ENCODE assay signal across 8 cellular contexts in genomic region chr4:145177511-145177905, GRCh38. TPM values are rescaled to one million over a fixed set of nuclear protein-coding genes. Genes with fewer than 3 reads are reported as not detected.
DNase-seq lines count a peak whose midpoint lies in the region; ATAC-seq and TF ChIP-seq lines count a peak whose summit lies in the region.

No MANE protein-coding gene starts in this region.

- H3K27me3 Mint-ChIP-seq in CD8-positive, alpha-beta T cell (ENCODE audit: low read depth), result no peaks in the 10 kb centered on the region

- H3K4me3 ChIP-seq in CD8-positive, alpha-beta T cell (ENCODE audit: low read depth, low read length), result peak overlapping the region; percentile 69
- H3K4me3 ChIP-seq in endocrine pancreas (ENCODE audit: control insufficient read depth, insufficient read depth, low read length) (peak overlapping the region; percentile 96), neutrophil (ENCODE audit: low read depth in 1 of 2, low read length in 1 of 2) (peak overlapping the region; percentile 0 to 6)

- peak overlapping the region; percentile 87 for H3K27ac ChIP-seq in CD8-positive, alpha-beta T cell (ENCODE audit: low read depth, low read length)
- H3K27ac ChIP-seq in neutrophil, result peak overlapping the region; percentile 90

- no peaks in the 10 kb centered on the region for H3K9me3 Mint-ChIP-seq in CD8-positive, alpha-beta T cell

- H3K9ac ChIP-seq in endocrine pancreas (ENCODE audit: control insufficient read depth, insufficient read depth, low read length), result no peak overlapping the region

- DNase-seq in CD8-positive, alpha-beta T cell, result no peak
- peak; percentile 80 for DNase-seq in OCI-M1 (lab: John Stamatoyannopoulos, UW)
- no peak for DNase-seq in NCI-H1105 treated with DMSO at 0.1 percent for 48 hours (lab: John Stamatoyannopoulos, UW)
- DNase-seq in mesenteric fat pad (ENCODE audit: low spot score), result no peak

- no peak for TF ChIP-seq CTCF in CD8-positive, alpha-beta T cell (IDR thresholded peaks at IDR 0.05)
- TF ChIP-seq CTCF in neutrophil (IDR thresholded peaks at IDR 0.05), result no peak

- no peaks in the 10 kb centered on the region for H3K9me3 ChIP-seq in CD8-positive, alpha-beta T cell (ENCODE audit: low read length)
- H3K9me3 ChIP-seq in endocrine pancreas (ENCODE audit: control insufficient read depth, low read length) (no peaks in the 10 kb centered on the region), neutrophil (no peaks in the 10 kb centered on the region)

- H3K4me1 ChIP-seq in CD8-positive, alpha-beta T cell (ENCODE audit: insufficient read depth, low read length), result peaks cover 27% of the 10 kb centered on the region
- H3K4me1 ChIP-seq in endocrine pancreas (ENCODE audit: control insufficient read depth, insufficient read depth, low read length) (peaks cover 9% of the 10 kb centered on the region), neutrophil (ENCODE audit: control insufficient read depth in 1 of 2, insufficient read depth in 1 of 2, low read depth in 1 of 2, low read length in 1 of 2) (peaks cover 31 to 35% of the 10 kb centered on the region in 2 experiments)

- no peaks in the 10 kb centered on the region for H3K27me3 ChIP-seq in CD8-positive, alpha-beta T cell (ENCODE audit: insufficient read depth, low read length)
- H3K27me3 ChIP-seq in endocrine pancreas (ENCODE audit: control insufficient read depth, insufficient read depth, low read length) (no peaks in the 10 kb centered on the region), neutrophil (no peaks in the 10 kb centered on the region)

- peak overlapping the region; percentile 96 for H3K27ac Mint-ChIP-seq in CD8-positive, alpha-beta T cell

- H3K36me3 ChIP-seq in CD8-positive, alpha-beta T cell (ENCODE audit: insufficient read depth, low read length), result no peaks in the 10 kb centered on the region
- H3K36me3 ChIP-seq in endocrine pancreas (ENCODE audit: control insufficient read depth, insufficient read depth, low read length), result no peaks in the 10 kb centered on the region
- no peaks in the 10 kb centered on the region for H3K36me3 ChIP-seq in neutrophil

- H3K4me3 Mint-ChIP-seq in CD8-positive, alpha-beta T cell, result peak overlapping the region; percentile 93

- CTCF ChIA-PET in CD8-positive, alpha-beta T cell (lab: Charles Lee), result interaction anchor here (1.1 kb wide), 1 partner anchor 22 kb away, joined by 4 read pairs; no protein-coding TSS in a partner anchor

- H3K36me3 Mint-ChIP-seq in CD8-positive, alpha-beta T cell, result peaks cover 21% of the 10 kb centered on the region

- intact Hi-C loops in CD8-positive, alpha-beta T cell (cut with DNase I, micrococcal nuclease), result loop anchor here (5.0 kb wide), 2 partner anchors 35 to 1990 kb away; no protein-coding TSS in a partner anchor

- peaks cover 60% of the 10 kb centered on the region for H3K4me1 Mint-ChIP-seq in CD8-positive, alpha-beta T cell (ENCODE audit: low read depth)

- ATAC-seq in CD8-positive, alpha-beta T cell, result no peak
- ATAC-seq in GM21717 (IDR thresholded peaks at IDR 0.05; ENCODE audit: unreplicated experiment), result no peak
- no peak for ATAC-seq in HG02623 (IDR thresholded peaks at IDR 0.05; ENCODE audit: unreplicated experiment)

- POLR2A ChIA-PET in CD8-positive, alpha-beta T cell (lab: Charles Lee), result interaction anchor here (2.0 to 4.7 kb wide), 4 partner anchors 7 to 442 kb away, joined by 6 to 29 read pairs (median 12); partner anchors contain the start of genes ABCE1, ANAPC10 and MMAA

RNA-seq across cellular contexts. Expression of gene OTUD4, which starts 2.9 kb away (rescaled TPM):
- total RNA-seq in CD8-positive, alpha-beta T cell, result 10 to 100 TPM; 67.5 to 70.6 TPM
- 35.2 TPM for total RNA-seq in mesenteric fat pad

Comparison
In these comparisons a context has a peak if more than half of its experiments do, and no peak if none do; other contexts are left out.
1. H3K4me3 ChIP-seq: peak in every context shown above with its lines; median percentile 96 in endocrine pancreas; 69 in CD8-positive, alpha-beta T cell; 3 in neutrophil.